In the genomic region with DNA sequence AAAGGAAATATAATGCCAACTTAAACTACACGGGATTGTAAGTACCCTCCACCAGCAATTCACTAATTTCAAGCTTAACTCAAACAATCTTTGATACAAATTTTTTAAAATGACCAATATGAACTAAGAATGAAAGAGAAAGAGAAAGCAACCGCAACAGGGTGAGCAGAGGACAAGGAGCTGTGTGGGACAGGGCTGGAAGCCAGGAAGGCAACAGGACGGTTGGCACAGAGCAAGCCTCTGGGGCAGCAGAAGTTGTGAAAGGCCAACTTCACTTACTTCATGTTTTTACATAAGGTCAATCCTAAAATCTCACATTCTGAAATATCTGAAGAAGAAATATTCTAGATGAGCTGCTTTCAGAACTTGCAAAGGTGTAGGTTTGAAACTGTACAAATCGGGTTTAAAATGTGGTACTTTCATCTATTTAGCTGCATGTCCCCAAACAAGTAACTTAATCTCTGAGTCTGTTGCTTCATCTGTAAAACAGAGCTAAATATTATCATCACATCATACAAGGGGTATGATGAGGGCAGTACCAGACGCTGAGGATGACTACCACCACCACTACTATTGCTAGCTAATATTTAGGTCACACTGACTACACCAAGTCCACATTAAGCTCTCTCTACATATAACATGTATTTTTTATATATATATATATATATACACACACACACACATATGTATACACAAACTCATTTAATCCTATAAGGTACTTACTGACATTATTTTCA, we compare ENCODE assay signal across 15 cellular contexts.
DNase-seq lines count a peak whose midpoint lies in the region; ATAC-seq and TF ChIP-seq lines count a peak whose summit lies in the region.
"Had no signal": no experiment of that assay in that cellular context is flagged by ENCODE, and none has a peak within 500 bp of the region (broad histone marks: within the 10 kb centered on the region; RNA-seq: fewer than 3 reads in every experiment).

No MANE protein-coding gene starts in this region.

- H3K36me3 ChIP-seq in psoas muscle (ENCODE audit: insufficient read depth in 1 of 2, low read depth in 1 of 2) = no peaks in the 10 kb centered on the region
- no peaks in the 10 kb centered on the region for H3K36me3 ChIP-seq in Peyer's patch
- H3K36me3 ChIP-seq: BLaER1 treated with 17β-estradiol and CSF1 and Interleukin-3, amounts not matched to agents 10 nM and 100 nM; esophagus squamous epithelium; neutrophil had no signal

- no peak for TF ChIP-seq CTCF in psoas muscle (IDR thresholded peaks at IDR 0.05)
- no peak for TF ChIP-seq CTCF in Peyer's patch (IDR thresholded peaks at IDR 0.05)

- intact Hi-C loops in psoas muscle (cut with DNase I) = loop anchor here in 1 of 2 donors (2.0 kb wide), 1 partner anchor 102 kb away; a partner anchor contains a TSS

- H3K27me3 ChIP-seq in psoas muscle (ENCODE audit: insufficient read depth in 3 of 3, low read length in 2 of 3) (no peaks in the 10 kb centered on the region), Peyer's patch (no peaks in the 10 kb centered on the region)
- H3K27me3 ChIP-seq: BLaER1 treated with 17β-estradiol and CSF1 and Interleukin-3, amounts not matched to agents 10 nM and 100 nM; esophagus squamous epithelium; neutrophil had no signal

- H3K27ac ChIP-seq in psoas muscle = peak overlapping the region; percentile 82
- H3K27ac ChIP-seq in Peyer's patch = no peak overlapping the region
- H3K27ac ChIP-seq: BLaER1 treated with 17β-estradiol and CSF1 and Interleukin-3, amounts not matched to agents 10 nM and 100 nM; esophagus squamous epithelium; neutrophil had no signal

- peak; percentile 66 for DNase-seq in Ammon's horn (ENCODE audit: low spot score)
- DNase-seq in fibroblast of gingiva (ENCODE audit: low read depth) = peak; percentile 40
- peak; percentile 64 to 87 for DNase-seq in psoas muscle
- DNase-seq in NCI-H187 (lab: John Stamatoyannopoulos, UW) = no peak
- no peak for DNase-seq in Peyer's patch
- no peak for DNase-seq in ecto neural progenitor cell (ENCODE audit: low spot score)
- no peak for DNase-seq in NCI-H69 (lab: John Stamatoyannopoulos, UW)
- DNase-seq: DMS79 treated with DMSO at 0.1 percent for 48 hours, esophagus squamous epithelium, mesenchymal stem cell, NCI-H82, SHP77 had no signal

- WGBS in psoas muscle, 3 donors = 23 to 50% (median 28%) methylated on average over 5 of the region's 5 CpGs

- H3K4me1 ChIP-seq in psoas muscle (peaks cover 38% of the 10 kb centered on the region), Peyer's patch (no peaks in the 10 kb centered on the region)
- H3K4me1 ChIP-seq: BLaER1 treated with 17β-estradiol and CSF1 and Interleukin-3, amounts not matched to agents 10 nM and 100 nM; esophagus squamous epithelium had no signal

- no peak for TF ChIP-seq POLR2A in Peyer's patch (IDR thresholded peaks at IDR 0.05)

- peak overlapping the region; percentile 64 for H3K4me3 ChIP-seq in psoas muscle
- no peak overlapping the region for H3K4me3 ChIP-seq in Peyer's patch
- H3K4me3 ChIP-seq: BLaER1 treated with 17β-estradiol and CSF1 and Interleukin-3, amounts not matched to agents 10 nM and 100 nM; esophagus squamous epithelium had no signal

- ATAC-seq in HG02759 (IDR thresholded peaks at IDR 0.05; ENCODE audit: unreplicated experiment) (peak; percentile 64), psoas muscle (peak; percentile 95 to 96 (median 96))

- H3K9me3 ChIP-seq in psoas muscle (no peaks in the 10 kb centered on the region), Peyer's patch (no peaks in the 10 kb centered on the region)
- H3K9me3 ChIP-seq: BLaER1 treated with 17β-estradiol and CSF1 and Interleukin-3, amounts not matched to agents 10 nM and 100 nM; esophagus squamous epithelium; neutrophil had no signal

Comparison
In these comparisons a context has a peak if more than half of its experiments do, and no peak if none do; other contexts are left out.
1. DNase-seq: peak in Ammon's horn (single experiment), fibroblast of gingiva (single experiment) and psoas muscle (2 of 2); none in NCI-H187 (0 of 2), Peyer's patch (0 of 3), ecto neural progenitor cell (single experiment) and NCI-H69 (single experiment).